ENCODE assay signal across 24 cellular contexts in genomic region chr3:43268636-43269035, GRCh38. TPM values are rescaled to one million over a fixed set of nuclear protein-coding genes. Genes with fewer than 3 reads are reported as not detected.
DNase-seq lines count a peak whose midpoint lies in the region; ATAC-seq and TF ChIP-seq lines count a peak whose summit lies in the region.
"Had no signal": no experiment of that assay in that cellular context is flagged by ENCODE, and none has a peak within 500 bp of the region (broad histone marks: within the 10 kb centered on the region; RNA-seq: fewer than 3 reads in every experiment).

No MANE protein-coding gene starts in this region.

- peak; percentile 51 to 55 for ATAC-seq in activated T-cell treated with anti-CD3 and anti-CD28 coated beads, Interleukin-2, amount 50 U/mL, for 72 hours (replicated peaks in 1 of 2)
- ATAC-seq in foreskin keratinocyte, result peak; percentile 85
- ATAC-seq in GM19351 (IDR thresholded peaks at IDR 0.05; ENCODE audit: unreplicated experiment), result no peak
- ATAC-seq: A549, GM23338, Panc1 had no signal

- H3K36me3 Mint-ChIP-seq in activated T-cell treated with anti-CD3 and anti-CD28 coated beads, Interleukin-2, amount 50 U/mL, for 72 hours (ENCODE audit: insufficient read depth in 2 of 2), result no peaks in the 10 kb centered on the region
- H3K36me3 Mint-ChIP-seq: CD4-positive, CD25-positive, alpha-beta regulatory T cell had no signal

- H3K36me3 ChIP-seq in GM23248 (ENCODE audit: low read depth) (no peaks in the 10 kb centered on the region), adipocyte (ENCODE audit: control insufficient read depth, insufficient read depth, low read length, severe bottlenecking) (no peaks in the 10 kb centered on the region)
- H3K36me3 ChIP-seq: HAP-1, SJCRH30 had no signal

- no peak overlapping the region for H3K4me2 ChIP-seq in GM23248 (ENCODE audit: unreplicated experiment)
- H3K4me2 ChIP-seq: A549, GM23338 had no signal

- H3K4me1 ChIP-seq in GM23248 (ENCODE audit: insufficient read depth), result no peaks in the 10 kb centered on the region
- H3K4me1 ChIP-seq in adipocyte (ENCODE audit: control insufficient read depth, insufficient read depth, low read length), result no peaks in the 10 kb centered on the region
- H3K4me1 ChIP-seq in foreskin keratinocyte, result peaks cover 6% of the 10 kb centered on the region
- H3K4me1 ChIP-seq: A549, HAP-1, SJCRH30 had no signal

- 65 to 71% methylated on average over 1 of the region's 1 CpG for WGBS in GM23248 (ENCODE audit: low coverage in 1 of 2, low lambda C conversion rate in 2 of 2, missing lambda C conversion rate in 2 of 2), 2 experiments

- H3K27me3 ChIP-seq in GM23248 (replicated peaks; ENCODE audit: insufficient read depth) (0 out of 2 replicates have a peak, but pooled peaks cover 5% of the 10 kb centered on the region), adipocyte (replicated peaks; ENCODE audit: control insufficient read depth, insufficient read depth, low read length) (peaks cover 3% of the 10 kb centered on the region), foreskin keratinocyte (no peaks in the 10 kb centered on the region)
- H3K27me3 ChIP-seq: SJCRH30 had no signal

- H3F3A ChIP-seq in GM23248 (ENCODE audit: insufficient read depth), result no peaks in the 10 kb centered on the region

- no peaks in the 10 kb centered on the region for H3K9me3 ChIP-seq in GM23248 (ENCODE audit: low read depth)
- no peaks in the 10 kb centered on the region for H3K9me3 ChIP-seq in adipocyte (ENCODE audit: control insufficient read depth, low read length)
- H3K9me3 ChIP-seq: A549, HAP-1, SJCRH30 had no signal

- H3K9ac ChIP-seq in GM23248 (no peak overlapping the region), adipocyte (ENCODE audit: low read length) (no peak overlapping the region)

- H3K9me3 Mint-ChIP-seq in activated T-cell treated with anti-CD3 and anti-CD28 coated beads, Interleukin-2, amount 50 U/mL, for 72 hours, result peaks cover 1 to 2% of the 10 kb centered on the region in 2 donors
- H3K9me3 Mint-ChIP-seq: GM23338 had no signal

- H4K20me1 ChIP-seq in GM23248 (ENCODE audit: insufficient read depth), result no peaks in the 10 kb centered on the region

- no peak overlapping the region for H3K27ac Mint-ChIP-seq in activated T-cell treated with anti-CD3 and anti-CD28 coated beads, Interleukin-2, amount 50 U/mL, for 72 hours
- H3K27ac Mint-ChIP-seq: CD4-positive, CD25-positive, alpha-beta regulatory T cell; GM23338 had no signal

- H2AFZ ChIP-seq in GM23248, result no peak overlapping the region
- H2AFZ ChIP-seq: GM23338 had no signal

- H3K79me2 ChIP-seq in GM23248 (ENCODE audit: insufficient read depth), result no peaks in the 10 kb centered on the region

- no peak for DNase-seq in activated T-cell treated with anti-CD3 and anti-CD28 coated beads, Interleukin-2, amount 50 U/mL, for 72 hours
- no peak for DNase-seq in activated T-cell treated with anti-CD3 and anti-CD28 coated beads, Interleukin-2, amount 50 U/mL, for 48 hours
- DNase-seq in GM23248 (peak; percentile 52), adipocyte (ENCODE audit: low read depth) (peak; percentile 6), foreskin keratinocyte (peak in 1 of 2 donors; percentile 41), DMS114 treated with DMSO at 0.1 percent for 48 hours (lab: John Stamatoyannopoulos, UW; ENCODE audit: unreplicated experiment) (no peak)
- DNase-seq: CD4-positive, CD25-positive, alpha-beta regulatory T cell; COR-L47; DMS 273 treated with DMSO at 0.1 percent for 48 hours; DND-41; KG1; NCI-H1092 treated with DMSO at 0.1 percent for 48 hours; NCI-H146; NCI-H2029 treated with DMSO at 0.1 percent for 48 hours; NCI-H226; NCI-H510A treated with DMSO at 0.1 percent for 48 hours; NCI-H774; NK-92 treated with Interleukin-12 subunit alpha and Interleukin-12 subunit beta, amount 100 ng/mL, for 24 hours; SJCRH30 had no signal

- no peaks in the 10 kb centered on the region for H3K27me3 Mint-ChIP-seq in activated T-cell treated with anti-CD3 and anti-CD28 coated beads, Interleukin-2, amount 50 U/mL, for 72 hours (ENCODE audit: low read depth)

- no peaks in the 10 kb centered on the region for H3K9me2 ChIP-seq in GM23248 (ENCODE audit: insufficient read depth)

- no peak for TF ChIP-seq CTCF in foreskin keratinocyte (conservative IDR thresholded peaks at IDR 0.05)

- H3K4me3 ChIP-seq in GM23248 (no peak overlapping the region), adipocyte (ENCODE audit: low read length) (no peak overlapping the region)
- H3K4me3 ChIP-seq: A549, GM23338, HAP-1, SJCRH30 had no signal

- H3K27ac ChIP-seq in GM23248 (no peak overlapping the region), foreskin keratinocyte (peak overlapping the region; percentile 3)
- H3K27ac ChIP-seq: A549, SJCRH30 had no signal

- H3K4me3 Mint-ChIP-seq in activated T-cell treated with anti-CD3 and anti-CD28 coated beads, Interleukin-2, amount 50 U/mL, for 72 hours, result no peak overlapping the region
- H3K4me3 Mint-ChIP-seq: CD4-positive, CD25-positive, alpha-beta regulatory T cell; GM23338 had no signal

- in situ Hi-C loops in GM23248 (cut with MboI), result no loop called here

- peaks cover 10% of the 10 kb centered on the region for H3K4me1 Mint-ChIP-seq in activated T-cell treated with anti-CD3 and anti-CD28 coated beads, Interleukin-2, amount 50 U/mL, for 72 hours (ENCODE audit: low read depth)
- H3K4me1 Mint-ChIP-seq: GM23338 had no signal

RNA-seq across cellular contexts. Expression of gene SNRK, which starts 17.7 kb away (rescaled TPM):
- 10 to 100 TPM; 32.9 to 37.8 TPM for total RNA-seq in activated T-cell treated with anti-CD3 and anti-CD28 coated beads, Interleukin-2, amount 50 U/mL, for 72 hours
- total RNA-seq in GM23248 (2014; rRNA removed; shearing (Covaris generic)), result 11.6 and 15.0 TPM in 2 replicates
- polyA plus RNA-seq in GM23248 (2016; fragmentation: Nextera tagmentation; extraction: Ambion mirVana) (5.0 and 6.4 TPM in 2 replicates), foreskin keratinocyte (6.0 and 7.2 TPM in 2 replicates)
- 29.4 and 36.0 TPM in 2 replicates for total RNA-seq in foreskin keratinocyte

Comparison
In these comparisons a context has a peak if more than half of its experiments do, and no peak if none do; other contexts are left out.
1. DNase-seq: peak in GM23248 (single experiment) and adipocyte (single experiment); none in activated T-cell treated with anti-CD3 and anti-CD28 coated beads, Interleukin-2, amount 50 U/mL, for 72 hours (0 of 2), activated T-cell treated with anti-CD3 and anti-CD28 coated beads, Interleukin-2, amount 50 U/mL, for 48 hours (0 of 2) and DMS114 treated with DMSO at 0.1 percent for 48 hours (single experiment).